ENCODE assay signal across 1 cellular context in genomic region chrX:44829836-44830235, GRCh38.
TF ChIP-seq lines count a peak whose summit lies in the region.

No MANE protein-coding gene starts in this region.

TF ChIP-seq in HepG2, 621 proteins besides CTCF, POLR2A, EP300 and RAD21 (continued from another document):
- no peak for TF ChIP-seq ZNF33B (CRISPR knock-in tag; IDR thresholded peaks at IDR 0.05)
- no peak for TF ChIP-seq ZNF550 (CRISPR knock-in tag; IDR thresholded peaks at IDR 0.05; ENCODE audit: borderline replicate concordance)
- TF ChIP-seq NRL (CRISPR knock-in tag; IDR thresholded peaks at IDR 0.05; ENCODE audit: borderline replicate concordance), result no peak
TF ChIP-seq in HepG2: peak in this region for 6.
